8 cellular contexts compared by ENCODE assay signal in the genomic region with DNA sequence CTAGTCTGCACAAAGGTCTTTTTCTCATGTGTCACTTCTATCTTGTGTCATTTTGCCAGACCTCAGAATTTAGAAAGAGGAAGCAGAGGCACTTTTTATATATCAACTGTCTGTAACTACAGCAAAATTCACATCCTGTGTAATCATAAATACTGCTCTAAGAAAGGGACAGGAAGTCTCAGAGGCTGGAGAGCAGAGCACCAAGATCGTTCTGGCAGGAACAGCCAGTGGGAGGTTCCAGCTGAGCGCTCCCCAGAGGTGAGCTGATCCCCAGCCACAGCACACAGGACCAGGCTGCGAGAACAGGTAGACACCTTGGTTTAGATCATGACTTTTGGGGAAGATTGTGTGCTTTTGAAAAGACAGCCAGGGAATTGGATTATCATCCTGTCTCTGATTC.
DNase-seq lines count a peak whose midpoint lies in the region; ATAC-seq lines count a peak whose summit lies in the region.

A gene with protein sequence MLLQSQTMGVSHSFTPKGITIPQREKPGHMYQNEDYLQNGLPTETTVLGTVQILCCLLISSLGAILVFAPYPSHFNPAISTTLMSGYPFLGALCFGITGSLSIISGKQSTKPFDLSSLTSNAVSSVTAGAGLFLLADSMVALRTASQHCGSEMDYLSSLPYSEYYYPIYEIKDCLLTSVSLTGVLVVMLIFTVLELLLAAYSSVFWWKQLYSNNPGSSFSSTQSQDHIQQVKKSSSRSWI (plus strand): TSS at position 174 of the 400 bp plus-strand sequence. CDS start 4,610 bp downstream, outside the sequence.

- H3K4me1 ChIP-seq in muscle layer of duodenum (ENCODE audit: control insufficient read depth in 1 of 2, insufficient read depth in 2 of 2, low read length in 2 of 2): no peaks in the 10 kb centered on the region

- H3K27me3 ChIP-seq in muscle layer of duodenum (ENCODE audit: low read depth, low read length): no peaks in the 10 kb centered on the region

- no peaks in the 10 kb centered on the region for H3K9me3 ChIP-seq in muscle layer of duodenum (ENCODE audit: control insufficient read depth in 1 of 2, low read length in 2 of 2)

- H3K4me3 ChIP-seq in muscle layer of duodenum (ENCODE audit: low read depth in 1 of 2, low read length in 2 of 2): peak within 1 kb of the TSS in 1 of 2 donors; percentile 43

- peak within 1 kb of the TSS; percentile 89 for H3K27ac ChIP-seq in muscle layer of duodenum (ENCODE audit: low read length)

- DNase-seq in SIG-M5 treated with dmso at 0.1 percent for 504 hours (lab: John Stamatoyannopoulos, UW; ENCODE audit: unreplicated experiment) (peak; percentile 97), D341Med (ENCODE audit: low spot score) (no peak), OCI-M2 (lab: John Stamatoyannopoulos, UW; ENCODE audit: unreplicated experiment) (no peak)
- DNase-seq in effector CD8-positive, alpha-beta T cell (lab: John Stamatoyannopoulos, UW): no peak
- no peak for DNase-seq in NK-92 treated with Interleukin-12 subunit alpha and Interleukin-12 subunit beta, amount 100 ng/mL, for 24 hours (lab: John Stamatoyannopoulos, UW)

- ATAC-seq in GM18909 (IDR thresholded peaks at IDR 0.05; ENCODE audit: poor library complexity, unreplicated experiment): peak; percentile 96
- peak; percentile 94 for ATAC-seq in HG02973 (IDR thresholded peaks at IDR 0.05; ENCODE audit: unreplicated experiment)

- no peaks in the 10 kb centered on the region for H3K36me3 ChIP-seq in muscle layer of duodenum (ENCODE audit: control insufficient read depth in 1 of 2, insufficient read depth in 2 of 2, low read length in 2 of 2)
